In the genomic region with DNA sequence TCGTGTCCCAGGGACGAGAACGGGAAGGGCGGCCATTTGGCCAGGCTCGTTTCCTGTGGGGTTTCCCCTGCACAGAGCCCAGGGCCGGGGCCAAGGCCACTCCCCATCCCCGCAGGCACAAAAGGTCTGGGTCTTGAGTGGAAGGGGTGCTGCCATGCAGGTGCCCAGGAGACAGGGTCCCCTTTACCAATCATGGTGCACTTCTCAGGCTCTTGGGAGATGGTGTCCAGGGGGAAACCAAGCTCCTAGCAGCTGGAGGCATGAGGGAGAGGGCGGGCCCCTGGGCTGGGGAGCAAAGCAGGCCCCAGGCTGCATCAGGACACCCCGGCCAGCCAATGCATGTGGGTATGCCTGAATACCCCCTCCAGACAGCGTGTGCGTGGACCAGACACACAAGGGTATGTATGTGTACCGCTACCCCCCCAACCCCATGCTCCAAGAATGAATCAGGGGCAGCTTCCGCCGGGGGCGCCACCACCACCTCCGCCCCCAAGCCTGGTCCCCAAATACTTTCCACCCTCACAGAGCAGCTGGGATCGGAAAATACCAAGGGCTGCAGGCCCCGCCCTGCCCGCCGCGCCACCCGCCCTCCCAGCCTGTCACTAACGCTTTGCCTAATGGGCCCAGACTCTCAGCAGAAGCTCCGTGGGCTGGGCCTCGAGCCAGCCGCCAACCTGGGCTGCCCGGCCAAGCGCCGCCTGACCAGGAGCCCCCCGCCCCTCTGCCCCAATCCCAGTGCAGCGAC, we compare ENCODE assay signal across 8 cellular contexts. TPM values are rescaled to one million over a fixed set of nuclear protein-coding genes. Genes with fewer than 3 reads are reported as not detected.
A peak's percentile ranks its signal among the peaks of the same experiment; 100 is the strongest.
DNase-seq lines count a peak whose midpoint lies in the region; ATAC-seq and TF ChIP-seq lines count a peak whose summit lies in the region.

No MANE protein-coding gene starts in this region.

- H3K27me3 ChIP-seq in adrenal gland (no peaks in the 10 kb centered on the region), hepatocyte (no peaks in the 10 kb centered on the region)

- ATAC-seq in HG03432 (IDR thresholded peaks at IDR 0.05; ENCODE audit: unreplicated experiment) = peak; percentile 40

- H3K9me3 Mint-ChIP-seq in T-helper 1 cell treated with Interleukin-12 subunit alpha and Interleukin-12 subunit beta and Interleukin-4 antibody, amounts not matched to agents 30 μg/mL and 1 μg/mL, for 36 hours = no peaks in the 10 kb centered on the region

- H3K4me3 ChIP-seq in adrenal gland (peak overlapping the region in 2 of 4 donors; percentile 2 to 98), hepatocyte (no peak overlapping the region)

- H3K36me3 ChIP-seq in adrenal gland (replicated peaks in 1 of 2) (peaks cover 0 to 19% of the 10 kb centered on the region in 2 donors), hepatocyte (replicated peaks; ENCODE audit: insufficient read depth, low read depth) (no peaks in the 10 kb centered on the region)

- peaks cover 35% of the 10 kb centered on the region for H3K4me1 Mint-ChIP-seq in T-helper 1 cell treated with Interleukin-12 subunit alpha and Interleukin-12 subunit beta and Interleukin-4 antibody, amounts not matched to agents 30 μg/mL and 1 μg/mL, for 36 hours (ENCODE audit: low read depth)

- no peaks in the 10 kb centered on the region for H3K27me3 Mint-ChIP-seq in T-helper 1 cell treated with Interleukin-12 subunit alpha and Interleukin-12 subunit beta and Interleukin-4 antibody, amounts not matched to agents 30 μg/mL and 1 μg/mL, for 36 hours (ENCODE audit: low read depth)

- H3K36me3 Mint-ChIP-seq in T-helper 1 cell treated with Interleukin-12 subunit alpha and Interleukin-12 subunit beta and Interleukin-4 antibody, amounts not matched to agents 30 μg/mL and 1 μg/mL, for 36 hours (ENCODE audit: low read depth) = peaks cover 17% of the 10 kb centered on the region

- intact Hi-C loops in adrenal gland (cut with DNase I) = no loop called here

- H3K4me1 ChIP-seq in adrenal gland (replicated peaks in 1 of 2) (peaks cover 29 to 71% of the 10 kb centered on the region in 2 donors), hepatocyte (ENCODE audit: insufficient read depth) (peaks cover 44% of the 10 kb centered on the region)

- TF ChIP-seq CTCF in adrenal gland (IDR thresholded peaks at IDR 0.05) = no peak
- TF ChIP-seq CTCF in hepatocyte (IDR thresholded peaks at IDR 0.05; ENCODE audit: poor library complexity) = no peak

- peak overlapping the region; percentile 93 for H3K4me3 Mint-ChIP-seq in T-helper 1 cell treated with Interleukin-12 subunit alpha and Interleukin-12 subunit beta and Interleukin-4 antibody, amounts not matched to agents 30 μg/mL and 1 μg/mL, for 36 hours

- H2AFZ ChIP-seq in hepatocyte = no peak overlapping the region

- peak overlapping the region; percentile 90 for H3K27ac Mint-ChIP-seq in T-helper 1 cell treated with Interleukin-12 subunit alpha and Interleukin-12 subunit beta and Interleukin-4 antibody, amounts not matched to agents 30 μg/mL and 1 μg/mL, for 36 hours

- DNase-seq in NCI-H526 (lab: John Stamatoyannopoulos, UW) = peak; percentile 29 to 73
- DNase-seq in NCI-H526 treated with DMSO at 0.1 percent for 48 hours (lab: John Stamatoyannopoulos, UW) = no peak
- DNase-seq in adrenal gland = peak; percentile 81 to 95 (median 85)
- peak; percentile 78 for DNase-seq in hepatocyte (ENCODE audit: low spot score)
- peak; percentile 77 to 88 for DNase-seq in stimulated activated CD4-positive, alpha-beta T cell treated with anti-CD3 and anti-CD28 coated beads, Interleukin-12 subunit alpha, Interleukin-12 subunit beta, amount 100 ng/mL, for 24 hours (ENCODE audit: low read depth in 2 of 2)
- DNase-seq in DMS53 treated with DMSO at 0.1 percent for 48 hours (lab: John Stamatoyannopoulos, UW; ENCODE audit: unreplicated experiment) = no peak

- peak in 1 of 2 donors; percentile 56 for TF ChIP-seq POLR2A in adrenal gland (IDR thresholded peaks at IDR 0.05)

- H3K9me3 ChIP-seq in adrenal gland (replicated peaks in 1 of 3) (no peaks in the 10 kb centered on the region), hepatocyte (ENCODE audit: low read depth) (no peaks in the 10 kb centered on the region)

- H3K79me2 ChIP-seq in hepatocyte = peaks cover 70% of the 10 kb centered on the region

- H3K27ac ChIP-seq in adrenal gland (peak overlapping the region; percentile 88 to 98 (median 90)), hepatocyte (peak overlapping the region; percentile 94)

- H3K4me2 ChIP-seq in hepatocyte = peak overlapping the region; percentile 91

- WGBS in adrenal gland, 4 donors = 6 to 29% (median 21%) methylated on average over 8 to 31 of the region's 31 CpGs
- WGBS in hepatocyte (ENCODE audit: low lambda C conversion rate, missing lambda C conversion rate) = 65% methylated on average over 15 of the region's 31 CpGs

- no peaks in the 10 kb centered on the region for H3K9me2 ChIP-seq in hepatocyte (replicated peaks; ENCODE audit: insufficient read depth)

- H4K20me1 ChIP-seq in hepatocyte (ENCODE audit: insufficient read depth, poor library complexity, severe bottlenecking) = peaks cover 78% of the 10 kb centered on the region

RNA-seq across cellular contexts. Expression of a gene that starts 37.6 kb away (rescaled TPM):
- total RNA-seq in adrenal gland (1 to 10 TPM in 1 of 8 donors, not detected in 7; 1.9 TPM), hepatocyte (0.60 TPM in 1 of 2 replicates, not detected in the other)
- polyA plus RNA-seq in adrenal gland (1 to 10 TPM in 1 of 3 donors, under 1 TPM in 1, not detected in 1; 0.71 to 1.9 TPM), hepatocyte (2.1 and 4.0 TPM in 2 replicates)

RNA-seq across cellular contexts. Expression of a gene that starts 44.1 kb away (rescaled TPM):
- total RNA-seq in adrenal gland (10 to 100 TPM in 4 of 8 donors, 1 to 10 TPM in 4; 5.8 to 15.4 (median 10.2) TPM), hepatocyte (3.1 and 3.7 TPM in 2 replicates)
- polyA plus RNA-seq in adrenal gland (1 to 10 TPM; 1.7 to 6.4 (median 3.2) TPM), hepatocyte (2.8 and 3.5 TPM in 2 replicates)

Comparison
In these comparisons a context has a peak if more than half of its experiments do, and no peak if none do; other contexts are left out.
1. DNase-seq: peak in NCI-H526 (2 of 2), adrenal gland (7 of 7), hepatocyte (single experiment) and stimulated activated CD4-positive, alpha-beta T cell treated with anti-CD3 and anti-CD28 coated beads, Interleukin-12 subunit alpha, Interleukin-12 subunit beta, amount 100 ng/mL, for 24 hours (2 of 2); none in NCI-H526 treated with DMSO at 0.1 percent for 48 hours (single experiment) and DMS53 treated with DMSO at 0.1 percent for 48 hours (single experiment).